10 cellular contexts compared by ENCODE assay signal in the genomic region with DNA sequence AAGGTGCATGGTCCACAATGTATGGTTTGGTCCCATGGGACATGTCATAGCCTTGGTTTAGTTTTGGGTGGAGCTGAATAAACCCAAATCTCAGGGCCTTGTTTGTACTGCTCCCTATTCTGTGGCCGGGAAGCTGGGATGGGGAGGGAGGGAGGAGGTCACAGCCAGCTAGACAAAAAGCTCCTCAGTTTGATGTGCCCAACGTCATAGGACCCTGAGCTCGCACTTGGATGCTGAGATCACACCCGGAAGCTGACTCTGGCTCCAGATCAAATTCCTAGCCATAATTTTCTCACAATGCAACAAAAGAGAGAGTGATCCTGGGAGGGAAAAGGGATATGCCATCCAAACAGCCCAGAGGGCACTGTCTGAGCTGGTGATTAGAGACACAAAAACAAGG. TPM values are rescaled to one million over a fixed set of nuclear protein-coding genes. Genes with fewer than 3 reads are reported as not detected.
DNase-seq lines count a peak whose midpoint lies in the region; ATAC-seq, FAIRE-seq and TF ChIP-seq lines count a peak whose summit lies in the region.
"Had no signal": no experiment of that assay in that cellular context is flagged by ENCODE, and none has a peak within 500 bp of the region (broad histone marks: within the 10 kb centered on the region; RNA-seq: fewer than 3 reads in every experiment).

No MANE protein-coding gene starts in this region.

- H3K9me3 ChIP-seq in ovary: no peaks in the 10 kb centered on the region

- FAIRE-seq in H54 (lab: Jason Lieb, UNC): no peak

- TF ChIP-seq CTCF in AG10803 (conservative IDR thresholded peaks at IDR 0.05; ENCODE audit: low read length): no peak
- no peak for TF ChIP-seq CTCF in ovary (IDR thresholded peaks at IDR 0.05)
- TF ChIP-seq CTCF in GM20000 (IDR thresholded peaks at IDR 0.05; ENCODE audit: extremely low read depth, missing control alignments): no peak

- H3K27ac ChIP-seq in adipose tissue (ENCODE audit: low read depth, low read length): peak overlapping the region; percentile 25
- H3K27ac ChIP-seq in ovary: peak overlapping the region; percentile 90 to 94
- H3K27ac ChIP-seq: SK-N-MC had no signal

- no peaks in the 10 kb centered on the region for H3K36me3 ChIP-seq in ovary

- peak; percentile 87 for DNase-seq in AG10803 (ENCODE audit: low read depth)
- DNase-seq in head of caudate nucleus: peak in 41 of 42 donors; percentile 31 to 95 (median 81)
- peak; percentile 45 to 74 (median 60) for DNase-seq in ovary
- DNase-seq in AML-193 (lab: John Stamatoyannopoulos, UW): no peak
- no peak for DNase-seq in H54 (ENCODE audit: insufficient read length, low spot score)
- DNase-seq in GM20000 (ENCODE audit: low spot score): no peak
- DNase-seq: stimulated activated naive B cell treated with anti-CD40 and anti-IgM and Interleukin-4, amounts not matched to agents 10 μg/mL and 1 μg/mL and 100 μg/mL, for 72 hours had no signal

- H3K4me3 ChIP-seq in AG10803 (ENCODE audit: low read length): peak overlapping the region; percentile 77
- peak overlapping the region; percentile 58 for H3K4me3 ChIP-seq in ovary
- H3K4me3 ChIP-seq: SK-N-MC had no signal

- peaks cover 15% of the 10 kb centered on the region for H3K4me1 ChIP-seq in ovary (ENCODE audit: insufficient read depth)

- intact Hi-C loops in head of caudate nucleus (cut with DNase I): loop anchor here (5.0 kb wide), 1 partner anchor 68 kb away; no protein-coding TSS in a partner anchor
- intact Hi-C loops in ovary (cut with DNase I): loop anchor here in 2 of 4 donors (2.0 to 5.0 kb wide), 2 partner anchors 13 to 37 kb away; a partner anchor contains a TSS

- H3K27me3 ChIP-seq in ovary: no peaks in the 10 kb centered on the region

- TF ChIP-seq POLR2A in ovary (IDR thresholded peaks at IDR 0.05) (no peak), H54 (IDR thresholded peaks at IDR 0.05; ENCODE audit: low read depth, low read length) (no peak)

- no peak for TF ChIP-seq EP300 in ovary (IDR thresholded peaks at IDR 0.05)

- WGBS in adipose tissue, 3 donors: 28 to 64% (median 47%) methylated on average over 4 of the region's 4 CpGs
- WGBS in ovary, 3 donors: 7 to 17% (median 10%) methylated on average over 4 of the region's 4 CpGs

- ATAC-seq in GM19452 (IDR thresholded peaks at IDR 0.05; ENCODE audit: unreplicated experiment): no peak
- ATAC-seq: stimulated activated naive B cell treated with anti-CD40 and anti-IgM and Interleukin-4, amounts not matched to agents 10 μg/mL and 1 μg/mL and 100 μg/mL, for 72 hours had no signal

RNA-seq across cellular contexts. Expression of a gene that starts 1.5 kb away (rescaled TPM):
- polyA plus RNA-seq in adipose tissue (10 to 100 TPM in 2 of 3 donors, 1 to 10 TPM in 1; 2.0 to 32.5 (median 15.6) TPM), ovary (10 to 100 TPM in 1 of 2 donors, 1 to 10 TPM in 1; 5.0 to 11.8 TPM)
- total RNA-seq in ovary: 10 to 100 TPM in 1 of 7 donors, 1 to 10 TPM in 4, under 1 TPM in 1, not detected in 1; 0.34 to 10.3 (median 7.6) TPM

RNA-seq across cellular contexts. Expression of a gene that starts 2.4 kb away (rescaled TPM):
- polyA plus RNA-seq in adipose tissue (100 to 1,000 TPM; 100 to 770 (median 580) TPM), ovary (100 to 1,000 TPM in 1 of 2 donors, 10 to 100 TPM in 1; 69.2 to 301 TPM)
- 100 to 1,000 TPM in 1 of 7 donors, 10 to 100 TPM in 6; 22.7 to 121 (median 72.5) TPM for total RNA-seq in ovary

RNA-seq across cellular contexts. Expression of a gene that starts 4.7 kb away (rescaled TPM):
- polyA plus RNA-seq in adipose tissue: 10 to 100 TPM in 1 of 3 donors, 1 to 10 TPM in 2; 2.7 to 22.0 (median 4.4) TPM
- total RNA-seq in ovary: 1 to 10 TPM in 6 of 7 donors, not detected in 1; 1.3 to 5.9 (median 1.9) TPM
- 1 to 10 TPM; 2.4 to 3.7 TPM for polyA plus RNA-seq in ovary

RNA-seq across cellular contexts. Expression of a gene that starts 23.1 kb away (rescaled TPM):
- polyA plus RNA-seq in adipose tissue (10 to 100 TPM in 2 of 3 donors, 1 to 10 TPM in 1; 4.9 to 45.3 (median 24.4) TPM), ovary (10 to 100 TPM; 10.3 to 37.9 TPM)
- total RNA-seq in ovary: 10 to 100 TPM; 17.0 to 25.4 (median 23.7) TPM

RNA-seq across cellular contexts. Expression of a gene that starts 34.7 kb away (rescaled TPM):
- polyA plus RNA-seq in adipose tissue (10 to 100 TPM; 21.3 to 37.8 (median 29.8) TPM), ovary (10 to 100 TPM; 28.6 to 70.1 TPM)
- total RNA-seq in ovary: 10 to 100 TPM; 11.6 to 40.9 (median 21.4) TPM

Comparison
In these comparisons a context has a peak if more than half of its experiments do, and no peak if none do; other contexts are left out.
1. DNase-seq: peak in AG10803 (single experiment), head of caudate nucleus (41 of 42) and ovary (5 of 5); none in AML-193 (0 of 2), H54 (single experiment) and GM20000 (single experiment).